8 cellular contexts compared by ENCODE assay signal in the genomic region with DNA sequence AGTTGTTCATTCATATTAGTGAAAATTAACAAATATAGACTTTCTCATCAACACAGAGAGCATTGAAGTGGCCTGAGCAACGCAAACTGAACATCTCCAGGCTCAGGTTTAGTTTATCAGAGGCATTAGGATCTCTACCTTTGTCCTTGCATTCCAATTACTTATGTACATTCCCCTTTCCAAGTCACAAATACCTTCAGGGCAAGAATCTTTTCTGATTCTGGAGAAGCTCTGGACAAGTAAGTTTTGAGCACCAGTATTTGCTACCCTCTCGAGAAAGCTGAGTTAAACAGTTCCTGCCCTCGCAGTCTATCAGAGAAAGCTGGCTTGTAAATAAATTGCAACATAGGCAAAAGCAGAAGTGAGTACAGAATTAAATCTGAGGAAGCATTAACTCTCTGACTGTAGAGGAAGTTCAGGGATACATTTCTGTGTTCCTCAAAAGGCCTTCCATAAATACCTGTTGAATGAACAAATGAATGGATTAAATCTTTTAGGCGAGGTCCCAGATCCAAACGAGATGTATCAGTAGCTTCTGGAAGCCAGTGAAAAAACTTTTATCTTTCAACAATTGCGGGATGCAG. TPM values are rescaled to one million over a fixed set of nuclear protein-coding genes. Genes with fewer than 3 reads are reported as not detected.
DNase-seq lines count a peak whose midpoint lies in the region; ATAC-seq and TF ChIP-seq lines count a peak whose summit lies in the region.

No MANE protein-coding gene starts in this region.

- no peaks in the 10 kb centered on the region for H3K9me3 Mint-ChIP-seq in activated naive CD4-positive, alpha-beta T cell treated with anti-CD3 and anti-CD28 coated beads, Interleukin-2, amount 10 ng/mL, durations not matched to agents 7 days and 5 days

- no peaks in the 10 kb centered on the region for H3K27me3 ChIP-seq in rectal smooth muscle tissue (ENCODE audit: control insufficient read depth, insufficient read depth, low read length)

- H3K36me3 Mint-ChIP-seq in activated naive CD4-positive, alpha-beta T cell treated with anti-CD3 and anti-CD28 coated beads, Interleukin-2, amount 10 ng/mL, durations not matched to agents 7 days and 5 days: peaks cover 19% of the 10 kb centered on the region
- no peaks in the 10 kb centered on the region for H3K36me3 Mint-ChIP-seq in T-helper 17 cell (ENCODE audit: low read depth)

- DNase-seq in activated naive CD4-positive, alpha-beta T cell treated with anti-CD3 and anti-CD28 coated beads, Interleukin-2, amount 10 ng/mL, durations not matched to agents 7 days and 5 days: no peak
- DNase-seq in activated naive CD4-positive, alpha-beta T cell (lab: John Stamatoyannopoulos, UW): no peak
- DNase-seq in T-helper 17 cell (no peak), fibroblast of pulmonary artery (ENCODE audit: low read depth) (peak; percentile 21), posterior cingulate gyrus (no peak), DMS79 (lab: John Stamatoyannopoulos, UW) (no peak)

- peak overlapping the region; percentile 91 for H3K27ac ChIP-seq in rectal smooth muscle tissue (ENCODE audit: low read depth, low read length)

- no peak for TF ChIP-seq CTCF in fibroblast of pulmonary artery (IDR thresholded peaks at IDR 0.05; ENCODE audit: low read length, missing control alignments)

- H3K27me3 Mint-ChIP-seq in activated naive CD4-positive, alpha-beta T cell treated with anti-CD3 and anti-CD28 coated beads, Interleukin-2, amount 10 ng/mL, durations not matched to agents 7 days and 5 days: no peaks in the 10 kb centered on the region
- H3K27me3 Mint-ChIP-seq in T-helper 17 cell: no peaks in the 10 kb centered on the region

- H3K4me1 ChIP-seq in rectal smooth muscle tissue (ENCODE audit: control insufficient read depth, insufficient read depth, low read length): peaks cover 11% of the 10 kb centered on the region

- H3K27ac Mint-ChIP-seq in activated naive CD4-positive, alpha-beta T cell treated with anti-CD3 and anti-CD28 coated beads, Interleukin-2, amount 10 ng/mL, durations not matched to agents 7 days and 5 days: peak overlapping the region; percentile 94
- peak overlapping the region; percentile 96 for H3K27ac Mint-ChIP-seq in T-helper 17 cell

- CTCF ChIA-PET in activated naive CD4-positive, alpha-beta T cell treated with anti-CD3 and anti-CD28 coated beads, Interleukin-2, amount 10 ng/mL, durations not matched to agents 7 days and 5 days (lab: Charles Lee): interaction anchor here (1.1 to 1.2 kb wide), 2 partner anchors 8 to 10 kb away, joined by 5 to 8 read pairs; no protein-coding TSS in a partner anchor

- intact Hi-C loops in posterior cingulate gyrus (cut with DNase I): loop anchor here (10.0 kb wide), 1 partner anchor 219 kb away; the partner anchor contains the start of gene ZNF148

- no peaks in the 10 kb centered on the region for H3K36me3 ChIP-seq in rectal smooth muscle tissue (ENCODE audit: control insufficient read depth, insufficient read depth, low read length)

- H3K9me3 ChIP-seq in T-helper 17 cell (ENCODE audit: control insufficient read depth, low read length, poor library complexity, severe bottlenecking): no peaks in the 10 kb centered on the region

- H3K9ac ChIP-seq in rectal smooth muscle tissue (ENCODE audit: low read length): peak overlapping the region; percentile 93

- ATAC-seq in T-helper 17 cell (no peak), GM19463 (IDR thresholded peaks at IDR 0.05; ENCODE audit: unreplicated experiment) (no peak)

- H3K4me3 ChIP-seq in fibroblast of pulmonary artery (replicated peaks; ENCODE audit: low read depth, low read length) (peak overlapping the region; percentile 75), rectal smooth muscle tissue (ENCODE audit: low read length) (peak overlapping the region; percentile 81)

- H3K4me1 Mint-ChIP-seq in activated naive CD4-positive, alpha-beta T cell treated with anti-CD3 and anti-CD28 coated beads, Interleukin-2, amount 10 ng/mL, durations not matched to agents 7 days and 5 days: peaks cover 49% of the 10 kb centered on the region
- peaks cover 30% of the 10 kb centered on the region for H3K4me1 Mint-ChIP-seq in T-helper 17 cell

- H3K4me3 Mint-ChIP-seq in activated naive CD4-positive, alpha-beta T cell treated with anti-CD3 and anti-CD28 coated beads, Interleukin-2, amount 10 ng/mL, durations not matched to agents 7 days and 5 days: peak overlapping the region; percentile 100
- H3K4me3 Mint-ChIP-seq in T-helper 17 cell: peak overlapping the region; percentile 98

RNA-seq across cellular contexts. Expression of gene OSBPL11, which starts 1.2 kb away (rescaled TPM):
- 1 to 10 TPM; 7.6 to 9.5 TPM for total RNA-seq in T-helper 17 cell
